15 cellular contexts compared by ENCODE assay signal in genomic region chr18:389658-390357, GRCh38.
A peak's percentile ranks its signal among the peaks of the same experiment; 100 is the strongest.
DNase-seq lines count a peak whose midpoint lies in the region; ATAC-seq, FAIRE-seq and TF ChIP-seq lines count a peak whose summit lies in the region.
"Had no signal": no experiment of that assay in that cellular context is flagged by ENCODE, and none has a peak within 500 bp of the region (broad histone marks: within the 10 kb centered on the region; RNA-seq: fewer than 3 reads in every experiment).

No MANE protein-coding gene starts in this region.

- H3K36me3 Mint-ChIP-seq in astrocyte (ENCODE audit: low read depth, unreplicated experiment): peaks cover 2% of the 10 kb centered on the region
- H3K36me3 Mint-ChIP-seq in neural crest cell (ENCODE audit: low read depth): no peaks in the 10 kb centered on the region
- H3K36me3 Mint-ChIP-seq: activated naive CD8-positive, alpha-beta T cell treated with anti-CD3 and anti-CD28 coated beads, Interleukin-2, amount 10 ng/mL, durations not matched to agents 7 days and 5 days; naive thymus-derived CD4-positive, alpha-beta T cell had no signal

- no peak overlapping the region for H3K9ac ChIP-seq in astrocyte (ENCODE audit: low read length)

- ATAC-seq in HG02798 (IDR thresholded peaks at IDR 0.05; ENCODE audit: poor library complexity, unreplicated experiment): peak; percentile 77
- no peak for ATAC-seq in HG03175 (IDR thresholded peaks at IDR 0.05; ENCODE audit: unreplicated experiment)
- ATAC-seq: naive thymus-derived CD4-positive, alpha-beta T cell had no signal

- H3K4me1 Mint-ChIP-seq in astrocyte (ENCODE audit: low read depth, unreplicated experiment) (peaks cover 6% of the 10 kb centered on the region), neural crest cell (peaks cover 2% of the 10 kb centered on the region)

- H3K4me3 Mint-ChIP-seq in astrocyte (ENCODE audit: unreplicated experiment): no peak overlapping the region
- no peak overlapping the region for H3K4me3 Mint-ChIP-seq in neural crest cell
- H3K4me3 Mint-ChIP-seq: activated naive CD8-positive, alpha-beta T cell treated with anti-CD3 and anti-CD28 coated beads, Interleukin-2, amount 10 ng/mL, durations not matched to agents 7 days and 5 days; naive thymus-derived CD4-positive, alpha-beta T cell had no signal

- peaks cover 5% of the 10 kb centered on the region for H3K4me1 ChIP-seq in astrocyte (ENCODE audit: insufficient read depth, low read length)

- no peaks in the 10 kb centered on the region for H3K27me3 ChIP-seq in astrocyte (ENCODE audit: insufficient read depth, low read length)

- no peak overlapping the region for H3K27ac ChIP-seq in astrocyte (ENCODE audit: low read depth, low read length)

- no peaks in the 10 kb centered on the region for H4K20me1 ChIP-seq in astrocyte (ENCODE audit: insufficient read depth, low read length)

- H3K27ac Mint-ChIP-seq in astrocyte (ENCODE audit: unreplicated experiment): no peak overlapping the region
- no peak overlapping the region for H3K27ac Mint-ChIP-seq in neural crest cell (ENCODE audit: unreplicated experiment)
- H3K27ac Mint-ChIP-seq: activated naive CD8-positive, alpha-beta T cell treated with anti-CD3 and anti-CD28 coated beads, Interleukin-2, amount 10 ng/mL, durations not matched to agents 7 days and 5 days; naive thymus-derived CD4-positive, alpha-beta T cell had no signal

- no peaks in the 10 kb centered on the region for H3K79me2 ChIP-seq in astrocyte (ENCODE audit: insufficient read depth, low read length)

- no peak overlapping the region for H2AFZ ChIP-seq in astrocyte (ENCODE audit: low read depth, low read length)

- no peak overlapping the region for H3K4me3 ChIP-seq in astrocyte (ENCODE audit: insufficient read depth, low read depth, low read length)

- TF ChIP-seq CTCF in astrocyte (IDR thresholded peaks at IDR 0.05; ENCODE audit: insufficient read depth, low read depth, low read length): peak; percentile 20
- TF ChIP-seq CTCF in neural crest cell (conservative IDR thresholded peaks at IDR 0.05): peak; percentile 26

- no peaks in the 10 kb centered on the region for H3K9me3 Mint-ChIP-seq in astrocyte (ENCODE audit: unreplicated experiment)
- no peaks in the 10 kb centered on the region for H3K9me3 Mint-ChIP-seq in neural crest cell
- H3K9me3 Mint-ChIP-seq: activated naive CD8-positive, alpha-beta T cell treated with anti-CD3 and anti-CD28 coated beads, Interleukin-2, amount 10 ng/mL, durations not matched to agents 7 days and 5 days; naive thymus-derived CD4-positive, alpha-beta T cell had no signal

- FAIRE-seq in GM18507 (lab: Jason Lieb, UNC) (peak; percentile 26), astrocyte (lab: Jason Lieb, UNC) (no peak)

- no peak overlapping the region for H3K4me2 ChIP-seq in astrocyte (ENCODE audit: low read length)

- no peaks in the 10 kb centered on the region for H3K9me3 ChIP-seq in astrocyte (ENCODE audit: insufficient read depth, low read depth, low read length)

- DNase-seq in GM18507 (ENCODE audit: extremely low spot score, insufficient read length, low read depth) (no peak), astrocyte (ENCODE audit: low read depth) (peak; percentile 83), neural crest cell (ENCODE audit: low read depth, low spot score) (no peak), NCI-H1048 (lab: John Stamatoyannopoulos, UW) (no peak)
- DNase-seq in activated CD4-positive, CD25-positive, alpha-beta regulatory T cell treated with anti-CD3 and anti-CD28 coated beads, Interleukin-2, amount 50 U/mL, for 72 hours: no peak
- DNase-seq: activated CD4-positive, alpha-beta T cell treated with anti-CD3 and anti-CD28 coated beads, Interleukin-2, amount 50 U/mL, for 1 hour; activated naive CD8-positive, alpha-beta T cell treated with anti-CD3 and anti-CD28 coated beads, Interleukin-2, amount 10 ng/mL, durations not matched to agents 7 days and 5 days; effector CD4-positive, alpha-beta T cell; GF-D8; KG1; NCI-H446; stimulated activated naive CD4-positive, alpha-beta T cell treated with Interleukin-2 at 50 U/mL for 16 hours had no signal

- no peaks in the 10 kb centered on the region for H3K36me3 ChIP-seq in astrocyte (ENCODE audit: insufficient read depth, low read length)

- peaks cover 20% of the 10 kb centered on the region for H3K27me3 Mint-ChIP-seq in astrocyte (ENCODE audit: low read depth, unreplicated experiment)
- no peaks in the 10 kb centered on the region for H3K27me3 Mint-ChIP-seq in neural crest cell (ENCODE audit: low read depth)
